In genomic region chr12:29168000-29168399, GRCh38 we compare ENCODE assay signal across 23 cellular contexts. TPM values are rescaled to one million over a fixed set of nuclear protein-coding genes. Genes with fewer than 3 reads are reported as not detected.
DNase-seq lines count a peak whose midpoint lies in the region; FAIRE-seq and TF ChIP-seq lines count a peak whose summit lies in the region.
"Had no signal": no experiment of that assay in that cellular context is flagged by ENCODE, and none has a peak within 500 bp of the region (broad histone marks: within the 10 kb centered on the region; RNA-seq: fewer than 3 reads in every experiment).

No MANE protein-coding gene starts in this region.

- no peaks in the 10 kb centered on the region for H3K36me3 ChIP-seq in muscle layer of duodenum (ENCODE audit: control insufficient read depth in 1 of 2, insufficient read depth in 2 of 2, low read length in 2 of 2)
- H3K36me3 ChIP-seq in mammary epithelial cell (ENCODE audit: insufficient read depth, low read length): no peaks in the 10 kb centered on the region

- H3K9me3 ChIP-seq in muscle layer of duodenum (ENCODE audit: control insufficient read depth in 1 of 2, low read length in 2 of 2) (no peaks in the 10 kb centered on the region), mammary epithelial cell (replicated peaks; ENCODE audit: insufficient read depth, low read length) (no peaks in the 10 kb centered on the region)
- H3K9me3 ChIP-seq: A549 had no signal

- 81% methylated on average over 6 of the region's 6 CpGs for WGBS in mammary epithelial cell (ENCODE audit: low coverage, missing lambda C conversion rate)

- no peak for TF ChIP-seq POLR2A in GM12891 (IDR thresholded peaks at IDR 0.05; ENCODE audit: low read depth, low read length)

- intact Hi-C loops in mammary epithelial cell (cut with micrococcal nuclease): no loop called here

- no peak overlapping the region for H3K9ac ChIP-seq in mammary epithelial cell (ENCODE audit: insufficient read depth, low read length)
- H3K9ac ChIP-seq: BLaER1 treated with 17β-estradiol and CSF1 and Interleukin-3, amounts not matched to agents 10 nM and 100 nM; GM23248; KMS-11 had no signal

- H3K79me2 ChIP-seq in mammary epithelial cell (ENCODE audit: insufficient read depth, low read length): no peaks in the 10 kb centered on the region

- dilution Hi-C loops in mammary epithelial cell (cut with HindIII; ENCODE audit: low sequenced_read_pairs): no loop called here

- peak; percentile 33 for FAIRE-seq in GM12891 (lab: Jason Lieb, UNC)
- FAIRE-seq: A549, G401.6 had no signal

- H3K4me1 ChIP-seq in muscle layer of duodenum (ENCODE audit: control insufficient read depth in 1 of 2, insufficient read depth in 2 of 2, low read length in 2 of 2) (peaks cover 26 to 39% of the 10 kb centered on the region in 2 donors), mammary epithelial cell (ENCODE audit: insufficient read depth, low read length) (no peaks in the 10 kb centered on the region)
- H3K4me1 ChIP-seq: A549 had no signal

- in situ Hi-C loops in mammary epithelial cell (cut with MboI; ENCODE audit: low sequenced_read_pairs in 2 of 2): no loop called here

- TF ChIP-seq CTCF in fibroblast of villous mesenchyme (IDR thresholded peaks at IDR 0.05; ENCODE audit: insufficient read depth, low read depth, low read length) (no peak), mammary epithelial cell (conservative IDR thresholded peaks at IDR 0.05 in 1 of 2, IDR thresholded peaks at IDR 0.05 in 1 of 2; ENCODE audit: extremely low read depth in 1 of 2, insufficient read depth in 1 of 2, low read depth in 1 of 2, low read length in 2 of 2) (no peak)

- H3K27ac ChIP-seq in muscle layer of duodenum (ENCODE audit: low read length): peak overlapping the region; percentile 68
- no peak overlapping the region for H3K27ac ChIP-seq in mammary epithelial cell (ENCODE audit: insufficient read depth, low read depth, low read length)
- H3K27ac ChIP-seq: A549; BLaER1 treated with 17β-estradiol and CSF1 and Interleukin-3, amounts not matched to agents 10 nM and 100 nM; GM23248; KMS-11; RWPE1 had no signal

- H3K4me3 ChIP-seq in fibroblast of villous mesenchyme (ENCODE audit: low read depth, low read length) (no peak overlapping the region), muscle layer of duodenum (ENCODE audit: low read depth in 1 of 2, low read length in 2 of 2) (peak overlapping the region in 1 of 2 donors; percentile 24), mammary epithelial cell (replicated peaks in 1 of 3; ENCODE audit: insufficient read depth in 1 of 3, low read depth in 2 of 3, low read length in 3 of 3) (no peak overlapping the region)
- H3K4me3 ChIP-seq: A549; BLaER1 treated with 17β-estradiol and CSF1 and Interleukin-3, amounts not matched to agents 10 nM and 100 nM; GM23248 had no signal

- BruUV-seq in mammary epithelial cell (replicated peaks; lab: Mats Ljungman, UMichigan): no TSS peak

- H3K4me2 ChIP-seq in mammary epithelial cell (ENCODE audit: insufficient read depth, low read depth, low read length): no peak overlapping the region
- H3K4me2 ChIP-seq: A549; BLaER1 treated with 17β-estradiol and CSF1 and Interleukin-3, amounts not matched to agents 10 nM and 100 nM; KMS-11 had no signal

- H2AFZ ChIP-seq in mammary epithelial cell (ENCODE audit: low read depth, low read length): no peak overlapping the region
- H2AFZ ChIP-seq: GM23248 had no signal

- DNase-seq in GM12891 (ENCODE audit: insufficient read length, low spot score) (no peak), SK-N-DZ (ENCODE audit: low spot score) (peak; percentile 77), fibroblast of villous mesenchyme (ENCODE audit: low read depth) (peak; percentile 22), mammary epithelial cell (no peak), NCI-H187 treated with DMSO at 0.1 percent for 48 hours (lab: John Stamatoyannopoulos, UW) (no peak), HPDE6-E6E7 (ENCODE audit: extremely low spot score) (no peak), NCI-H1930 (lab: John Stamatoyannopoulos, UW) (no peak)
- DNase-seq: AML-193; CD4-positive, alpha-beta T cell; GM23248; H7; NCI-H1048; NCI-H1417; NCI-H1694; NCI-H526 treated with DMSO at 0.1 percent for 48 hours; SHP77 had no signal

- H3K27me3 ChIP-seq in muscle layer of duodenum (ENCODE audit: low read depth, low read length) (no peaks in the 10 kb centered on the region), mammary epithelial cell (ENCODE audit: insufficient read depth, low read length) (no peaks in the 10 kb centered on the region)

- no peaks in the 10 kb centered on the region for H4K20me1 ChIP-seq in mammary epithelial cell (ENCODE audit: insufficient read depth, low read length)

- CTCF ChIA-PET in mammary epithelial cell (lab: Charles Lee; ENCODE audit: low non-redundant PET): no interaction called here

TF ChIP-seq in GM12891, 5 proteins besides CTCF, POLR2A, EP300 and RAD21:
- TF ChIP-seq TAF1 (IDR thresholded peaks at IDR 0.05; ENCODE audit: low read depth, low read length): no peak
- TF ChIP-seq POLR2AphosphoS5 (IDR thresholded peaks at IDR 0.05; ENCODE audit: low read depth, low read length): no peak
- no peak for TF ChIP-seq PAX5 (IDR thresholded peaks at IDR 0.05; ENCODE audit: insufficient read depth, low read length, severe bottlenecking)
- TF ChIP-seq SPI1 (IDR thresholded peaks at IDR 0.05; ENCODE audit: low read depth, low read length): no peak
- no peak for TF ChIP-seq POU2F2 (IDR thresholded peaks at IDR 0.05; ENCODE audit: low read depth, low read length)
TF ChIP-seq in GM12891: peak in this region for 0.

RNA-seq across cellular contexts. Expression of gene FAR2, which starts 18.9 kb away (rescaled TPM):
- polyA plus RNA-seq in GM12891 (2012; ENCODE audit: low read depth, missing spikeins): 2.2 TPM
- polyA plus RNA-seq in SK-N-DZ (2014; cell fraction: cytosol; rRNA removed): 1.1 and 2.9 TPM in 2 replicates
- 0.08 and 0.44 TPM in 2 replicates for polyA plus RNA-seq in SK-N-DZ (2014; cell fraction: nucleus; rRNA removed)
- 5.6 and 8.7 TPM in 2 replicates for total RNA-seq in fibroblast of villous mesenchyme
- total RNA-seq in mammary epithelial cell: 1 to 10 TPM; 4.0 to 8.9 TPM
- 9.4 TPM for polyA plus RNA-seq in mammary epithelial cell
- polyA minus RNA-seq in mammary epithelial cell: 20.0 TPM
- total RNA-seq: NCI-H460 had no signal

Comparison
In these comparisons a context has a peak if more than half of its experiments do, and no peak if none do; other contexts are left out.
1. DNase-seq: peak in SK-N-DZ (single experiment) and fibroblast of villous mesenchyme (single experiment); none in GM12891 (single experiment), mammary epithelial cell (single experiment), NCI-H187 treated with DMSO at 0.1 percent for 48 hours (single experiment), HPDE6-E6E7 (single experiment) and NCI-H1930 (0 of 2).